9 cellular contexts compared by ENCODE assay signal in the genomic region with DNA sequence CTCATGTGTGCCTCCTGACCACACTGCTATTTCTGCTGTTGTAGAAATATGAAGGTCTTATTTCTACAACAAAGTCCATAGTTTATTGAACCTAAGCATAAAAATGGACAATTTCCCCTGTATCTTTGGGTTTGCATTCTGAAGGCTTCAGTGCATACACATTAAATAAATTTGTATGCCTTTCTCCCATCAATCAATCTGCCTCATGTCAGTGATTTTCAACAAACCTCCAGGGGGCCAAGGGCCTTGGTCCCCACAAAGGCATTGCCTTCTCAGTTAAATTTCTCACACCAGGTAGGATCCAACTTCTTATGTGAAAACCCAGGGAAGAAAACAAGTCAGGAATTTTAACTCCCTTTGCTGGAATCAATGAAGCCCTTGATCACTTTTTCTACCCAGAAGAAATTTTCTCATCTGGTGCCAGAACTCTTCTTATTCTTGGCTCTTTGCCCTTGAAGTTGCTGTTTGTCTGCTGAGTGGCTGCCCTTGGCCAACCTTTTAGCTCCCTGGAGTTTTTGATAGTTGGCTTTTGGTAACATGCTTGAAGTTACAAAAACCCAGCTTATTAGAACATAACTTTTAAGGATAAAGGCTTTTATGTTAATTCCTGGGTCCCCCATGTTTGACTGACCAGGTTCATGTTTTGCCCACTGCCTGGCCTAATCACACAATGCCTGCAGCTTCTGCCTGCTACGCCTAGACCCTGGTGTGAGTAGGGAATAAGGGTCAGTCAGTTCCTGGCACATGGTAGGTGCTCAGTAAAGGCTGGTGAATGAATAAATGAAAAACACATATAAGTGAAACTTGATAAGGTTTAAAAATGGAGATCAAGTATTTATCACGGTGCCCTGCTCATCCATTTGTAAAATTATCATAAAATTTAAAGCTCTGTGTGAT. TPM values are rescaled to one million over a fixed set of nuclear protein-coding genes. Genes with fewer than 3 reads are reported as not detected.
A peak's percentile ranks its signal among the peaks of the same experiment; 100 is the strongest.
DNase-seq lines count a peak whose midpoint lies in the region; ATAC-seq and TF ChIP-seq lines count a peak whose summit lies in the region.
"Had no signal": no experiment of that assay in that cellular context is flagged by ENCODE, and none has a peak within 500 bp of the region (broad histone marks: within the 10 kb centered on the region; RNA-seq: fewer than 3 reads in every experiment).

No MANE protein-coding gene starts in this region.

- WGBS in adrenal gland, 4 donors: 68 to 82% (median 73%) methylated on average over 2 of the region's 2 CpGs
- 59% methylated on average over 2 of the region's 2 CpGs for WGBS in right cardiac atrium
- 76 to 86% (median 83%) methylated on average over 2 of the region's 2 CpGs for WGBS in stomach, 5 donors

- ATAC-seq in right cardiac atrium (peak; percentile 78 to 83), GM21717 (IDR thresholded peaks at IDR 0.05; ENCODE audit: unreplicated experiment) (no peak)

- TF ChIP-seq POLR2A in adrenal gland (IDR thresholded peaks at IDR 0.05) (no peak), stomach (IDR thresholded peaks at IDR 0.05) (no peak)

- no peak for TF ChIP-seq EP300 in stomach (IDR thresholded peaks at IDR 0.05)

- H3K4me3 ChIP-seq in adrenal gland (no peak overlapping the region), right cardiac atrium (ENCODE audit: low read length) (no peak overlapping the region), stomach (no peak overlapping the region)

- DNase-seq in NCI-H510A treated with DMSO at 0.1 percent for 48 hours (lab: John Stamatoyannopoulos, UW) (peak; percentile 37), NCI-H510A (lab: John Stamatoyannopoulos, UW) (no peak), adrenal gland (peak; percentile 38 to 78 (median 68)), right cardiac atrium (peak in 1 of 3 donors; percentile 40), stomach (no peak)
- no peak for DNase-seq in activated CD4-positive, alpha-beta T cell treated with anti-CD3 and anti-CD28 coated beads, Interleukin-2, amount 50 U/mL, for 1 hour
- DNase-seq in stimulated activated CD4-positive, alpha-beta T cell treated with anti-CD3 and anti-CD28 coated beads, Interleukin-2, amount 100 ng/mL, for 24 hours: no peak
- DNase-seq: caudate nucleus had no signal

- H3K4me1 ChIP-seq in adrenal gland (replicated peaks in 1 of 2) (peaks cover 21 to 22% of the 10 kb centered on the region in 2 donors), right cardiac atrium (ENCODE audit: control insufficient read depth, insufficient read depth, low read length) (peaks cover 5% of the 10 kb centered on the region), stomach (peaks cover 9 to 33% (median 30%) of the 10 kb centered on the region in 4 donors)

- TF ChIP-seq CTCF in adrenal gland (IDR thresholded peaks at IDR 0.05) (peak in 2 of 6 experiments; percentile 2 to 19), stomach (IDR thresholded peaks at IDR 0.05) (no peak)

- no peaks in the 10 kb centered on the region for H3K27me3 ChIP-seq in adrenal gland
- H3K27me3 ChIP-seq in right cardiac atrium (ENCODE audit: control insufficient read depth, insufficient read depth): no peaks in the 10 kb centered on the region
- no peaks in the 10 kb centered on the region for H3K27me3 ChIP-seq in stomach

- peak overlapping the region in 4 of 5 donors; percentile 10 to 67 (median 40) for H3K27ac ChIP-seq in adrenal gland
- H3K27ac ChIP-seq in right cardiac atrium (ENCODE audit: low read length): peak overlapping the region; percentile 96
- H3K27ac ChIP-seq in stomach: peak overlapping the region in 3 of 5 donors; percentile 2 to 57 (median 12)

- intact Hi-C loops in adrenal gland (cut with DNase I) (loop anchor here (5.0 to 10.0 kb wide), 2 partner anchors 212 to 215 kb away; no protein-coding TSS in a partner anchor), right cardiac atrium (cut with DNase I) (loop anchor here (5.0 to 10.0 kb wide), 2 partner anchors 212 to 220 kb away; no protein-coding TSS in a partner anchor), stomach (cut with DNase I; ENCODE audit: low total_unique reads) (loop anchor here (10.0 kb wide), 1 partner anchor 252 kb away; no protein-coding TSS in a partner anchor)

- no peaks in the 10 kb centered on the region for H3K9me3 ChIP-seq in adrenal gland (replicated peaks in 1 of 3)
- no peaks in the 10 kb centered on the region for H3K9me3 ChIP-seq in right cardiac atrium (ENCODE audit: control insufficient read depth, low read length)
- H3K9me3 ChIP-seq in stomach: no peaks in the 10 kb centered on the region

- H3K36me3 ChIP-seq in adrenal gland (replicated peaks in 1 of 2): no peaks in the 10 kb centered on the region
- peaks cover 0 to 7% (median 5%) of the 10 kb centered on the region in 4 donors for H3K36me3 ChIP-seq in stomach

RNA-seq across cellular contexts. Expression of a gene that starts 37.0 kb away (rescaled TPM):
- 10 to 100 TPM in 6 of 8 donors, 1 to 10 TPM in 2; 3.6 to 18.0 (median 11.8) TPM for total RNA-seq in adrenal gland
- 10 to 100 TPM; 11.1 to 14.0 (median 13.9) TPM for polyA plus RNA-seq in adrenal gland
- total RNA-seq in right cardiac atrium: 10 to 100 TPM in 3 of 4 donors, 1 to 10 TPM in 1; 8.4 to 13.6 (median 11.9) TPM
- 13.7 TPM for polyA plus RNA-seq in right cardiac atrium
- 1 to 10 TPM in 4 of 5 donors, not detected in 1; 1.3 to 3.5 (median 2.4) TPM for total RNA-seq in stomach
- polyA plus RNA-seq in stomach: 10 to 100 TPM in 1 of 3 donors, 1 to 10 TPM in 2; 7.6 to 10.5 (median 8.1) TPM

Comparison
In these comparisons a context has a peak if more than half of its experiments do, and no peak if none do; other contexts are left out.
1. DNase-seq: peak in NCI-H510A treated with DMSO at 0.1 percent for 48 hours (single experiment) and adrenal gland (7 of 7); none in NCI-H510A (single experiment), stomach (single experiment), activated CD4-positive, alpha-beta T cell treated with anti-CD3 and anti-CD28 coated beads, Interleukin-2, amount 50 U/mL, for 1 hour (single experiment) and stimulated activated CD4-positive, alpha-beta T cell treated with anti-CD3 and anti-CD28 coated beads, Interleukin-2, amount 100 ng/mL, for 24 hours (0 of 2).
2. H3K27ac ChIP-seq: peak in every context shown above with its lines; median percentile 96 in right cardiac atrium; 40 in adrenal gland; 12 in stomach.